Comparison of ENCODE assay signal across 8 cellular contexts in the genomic region with DNA sequence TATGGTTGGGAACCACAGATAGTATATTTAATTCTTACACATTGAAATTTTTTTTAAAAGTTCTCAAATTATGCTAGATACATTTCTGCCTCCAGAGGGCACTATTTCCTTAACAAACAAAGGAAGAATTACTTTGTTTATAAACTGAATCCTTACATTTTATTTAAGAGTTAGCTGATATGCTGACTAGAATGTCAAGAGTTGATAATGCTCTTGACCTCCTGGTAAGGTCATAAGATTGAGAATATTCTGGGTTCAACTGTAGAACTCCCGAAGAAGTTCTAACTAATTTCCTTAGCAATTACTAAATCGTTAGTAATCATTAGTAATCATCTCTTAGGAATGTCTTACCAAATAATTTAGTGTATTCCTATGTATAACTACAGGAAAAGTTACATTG.
DNase-seq lines count a peak whose midpoint lies in the region; ATAC-seq and TF ChIP-seq lines count a peak whose summit lies in the region.

No MANE protein-coding gene starts in this region.

- no peaks in the 10 kb centered on the region for H3K9me3 ChIP-seq in cardiac muscle cell (ENCODE audit: low read depth)

- peak; percentile 55 for TF ChIP-seq CTCF in cardiac muscle cell (IDR thresholded peaks at IDR 0.05; ENCODE audit: low read depth, low read length)

- H3K36me3 ChIP-seq in cardiac muscle cell = no peaks in the 10 kb centered on the region

- no peak for ATAC-seq in Right ventricle myocardium inferior
- no peak for ATAC-seq in HG02571 (IDR thresholded peaks at IDR 0.05; ENCODE audit: unreplicated experiment)

- peaks cover 11% of the 10 kb centered on the region for H3K4me1 ChIP-seq in cardiac muscle cell (ENCODE audit: low read depth)

- peak; percentile 53 to 73 for DNase-seq in cardiac muscle cell (ENCODE audit: low read depth in 1 of 2, low spot score in 1 of 2)
- DNase-seq in Right ventricle myocardium inferior (ENCODE audit: missing footprints) = no peak
- peak; percentile 19 for DNase-seq in NCI-H2171 treated with DMSO at 0.1 percent for 48 hours (lab: John Stamatoyannopoulos, UW)
- DNase-seq in central memory CD4-positive, alpha-beta T cell = peak; percentile 0
- peak; percentile 23 for DNase-seq in midbrain (lab: John Stamatoyannopoulos, UW)
- DNase-seq in putamen (ENCODE audit: low spot score) = no peak
- DNase-seq in NCI-H1930 (lab: John Stamatoyannopoulos, UW) = no peak

- intact Hi-C loops in Right ventricle myocardium inferior (cut with DNase I) = no loop called here

- no peak overlapping the region for H3K27ac ChIP-seq in cardiac muscle cell

- no peaks in the 10 kb centered on the region for H3K27me3 ChIP-seq in cardiac muscle cell

- H3K4me3 ChIP-seq in cardiac muscle cell = no peak overlapping the region

Comparison
In these comparisons a context has a peak if more than half of its experiments do, and no peak if none do; other contexts are left out.
1. DNase-seq: peak in cardiac muscle cell (2 of 2), NCI-H2171 treated with DMSO at 0.1 percent for 48 hours (single experiment), central memory CD4-positive, alpha-beta T cell (single experiment) and midbrain (single experiment); none in Right ventricle myocardium inferior (single experiment), putamen (single experiment) and NCI-H1930 (0 of 2).